8 cellular contexts compared by ENCODE assay signal in genomic region chr11:59144096-59144495, GRCh38. TPM values are rescaled to one million over a fixed set of nuclear protein-coding genes. Genes with fewer than 3 reads are reported as not detected.
DNase-seq lines count a peak whose midpoint lies in the region; ATAC-seq and TF ChIP-seq lines count a peak whose summit lies in the region.

No MANE protein-coding gene starts in this region.

- TF ChIP-seq EP300 in gastroesophageal sphincter (IDR thresholded peaks at IDR 0.05), result no peak

- no peak for TF ChIP-seq POLR2A in gastroesophageal sphincter (IDR thresholded peaks at IDR 0.05)

- no peaks in the 10 kb centered on the region for H3K27me3 ChIP-seq in gastroesophageal sphincter

- peaks cover 42% of the 10 kb centered on the region for H3K4me1 Mint-ChIP-seq in WTC11
- H3K4me1 Mint-ChIP-seq in stimulated activated naive CD8-positive, alpha-beta T cell treated with anti-CD3 and anti-CD28 coated beads, Interleukin-15, amount 100 ng/mL, for 72 hours, result peaks cover 66% of the 10 kb centered on the region

- peaks cover 17% of the 10 kb centered on the region for H3K36me3 Mint-ChIP-seq in WTC11

- peaks cover 0 to 32% (median 4%) of the 10 kb centered on the region in 3 donors for H3K4me1 ChIP-seq in gastroesophageal sphincter

- no peak overlapping the region; the same call in 1 of the 2 replicates for H3K27ac Mint-ChIP-seq in WTC11
- H3K27ac Mint-ChIP-seq in stimulated activated naive CD8-positive, alpha-beta T cell treated with anti-CD3 and anti-CD28 coated beads, Interleukin-15, amount 100 ng/mL, for 72 hours, result peak overlapping the region; percentile 13 to 94

- H3K4me3 ChIP-seq in gastroesophageal sphincter, result peak overlapping the region; percentile 52 to 78

- peak overlapping the region; percentile 86 for H3K4me3 Mint-ChIP-seq in WTC11
- H3K4me3 Mint-ChIP-seq in stimulated activated naive CD8-positive, alpha-beta T cell treated with anti-CD3 and anti-CD28 coated beads, Interleukin-15, amount 100 ng/mL, for 72 hours, result peak overlapping the region; percentile 86 to 95

- WGBS in gastroesophageal sphincter (ENCODE audit: low coverage in 1 of 2), 2 donors, result 78 to 100% methylated on average over 1 of the region's 1 CpG

- DNase-seq in NCI-H2029 treated with DMSO at 0.1 percent for 48 hours (lab: John Stamatoyannopoulos, UW) (peak; percentile 29), NCI-H2029 (lab: John Stamatoyannopoulos, UW) (no peak), WTC11 (ENCODE audit: low spot score) (no peak), GM20000 (ENCODE audit: low spot score) (no peak), HUDEP-2 (lab: John Stamatoyannopoulos, UW; ENCODE audit: unreplicated experiment in 76 of 76) (no peak), activated gamma-delta T cell treated with Interleukin-2 at 50 U/mL for 16 hours (no peak)
- DNase-seq in stimulated activated naive CD8-positive, alpha-beta T cell treated with anti-CD3 and anti-CD28 coated beads, Interleukin-15, amount 100 ng/mL, for 72 hours, result no peak

- ATAC-seq in WTC11 (no peak), gastroesophageal sphincter (no peak)
- no peak for ATAC-seq in stimulated activated naive CD8-positive, alpha-beta T cell treated with anti-CD3 and anti-CD28 coated beads, Interleukin-15, amount 100 ng/mL, for 72 hours

- peak overlapping the region; percentile 51 to 93 (median 89) for H3K27ac ChIP-seq in gastroesophageal sphincter

- POLR2A ChIA-PET in WTC11 (lab: Charles Lee), result interaction anchor here (0.8 to 1.5 kb wide), 5 partner anchors 28 to 238 kb away, joined by 3 to 6 read pairs (median 4); partner anchors contain the start of genes DTX4 and FAM111B

- peaks cover 13% of the 10 kb centered on the region for H3K27me3 Mint-ChIP-seq in WTC11 (ENCODE audit: low read depth)
- no peaks in the 10 kb centered on the region for H3K27me3 Mint-ChIP-seq in stimulated activated naive CD8-positive, alpha-beta T cell treated with anti-CD3 and anti-CD28 coated beads, Interleukin-15, amount 100 ng/mL, for 72 hours

- CTCF ChIA-PET in WTC11 (lab: Charles Lee), result interaction anchor here (1.1 to 4.7 kb wide), 13 partner anchors 8 to 243 kb away, joined by 3 to 46 read pairs (median 9); partner anchors contain the start of gene DTX4

- no peak for TF ChIP-seq CTCF in WTC11 (IDR thresholded peaks at IDR 0.05)
- no peak for TF ChIP-seq CTCF in gastroesophageal sphincter (IDR thresholded peaks at IDR 0.05)
- no peak for TF ChIP-seq CTCF in GM20000 (IDR thresholded peaks at IDR 0.05; ENCODE audit: extremely low read depth, missing control alignments)

- peaks cover 5% of the 10 kb centered on the region; the same call in 1 of the 2 replicates for H3K9me3 Mint-ChIP-seq in WTC11
- no peaks in the 10 kb centered on the region for H3K9me3 Mint-ChIP-seq in stimulated activated naive CD8-positive, alpha-beta T cell treated with anti-CD3 and anti-CD28 coated beads, Interleukin-15, amount 100 ng/mL, for 72 hours

- H3K9me3 ChIP-seq in gastroesophageal sphincter, result no peaks in the 10 kb centered on the region

- H3K36me3 ChIP-seq in gastroesophageal sphincter, result peaks cover 0 to 7% of the 10 kb centered on the region in 2 donors

TF ChIP-seq in WTC11, 78 proteins besides CTCF, POLR2A, EP300 and RAD21:
- TF ChIP-seq CREM (CRISPR knock-in tag; IDR thresholded peaks at IDR 0.05), result no peak
- no peak for TF ChIP-seq NFYB (CRISPR knock-in tag; conservative IDR thresholded peaks at IDR 0.05; ENCODE audit: low read depth)
- no peak for TF ChIP-seq NFE2L1 (CRISPR knock-in tag; IDR thresholded peaks at IDR 0.05)
- TF ChIP-seq TEAD1 (CRISPR knock-in tag; IDR thresholded peaks at IDR 0.05), result no peak
- TF ChIP-seq ELF4 (CRISPR knock-in tag; IDR thresholded peaks at IDR 0.05; ENCODE audit: low read depth), result no peak
- no peak for TF ChIP-seq ZBTB21 (CRISPR knock-in tag; IDR thresholded peaks at IDR 0.05; ENCODE audit: borderline replicate concordance)
- TF ChIP-seq USF2 (CRISPR knock-in tag; IDR thresholded peaks at IDR 0.05), result no peak
- TF ChIP-seq ZNF532 (CRISPR knock-in tag; IDR thresholded peaks at IDR 0.05; ENCODE audit: borderline replicate concordance), result no peak
- no peak for TF ChIP-seq FOXK1 (CRISPR knock-in tag; IDR thresholded peaks at IDR 0.05)
- TF ChIP-seq SP1 (CRISPR knock-in tag; conservative IDR thresholded peaks at IDR 0.05), result no peak

RNA-seq across cellular contexts. Expression of gene FAM111A, which starts 1.4 kb away (rescaled TPM):
- total RNA-seq in WTC11 (2021) (18.8 to 24.4 TPM (median 22.0 TPM) in 3 replicates), gastroesophageal sphincter (10 to 100 TPM; 12.8 to 49.2 (median 22.7) TPM)

RNA-seq across cellular contexts. Expression of gene DTX4, which starts 27.8 kb away (rescaled TPM):
- total RNA-seq in WTC11 (2021) (12.3 to 15.5 TPM (median 12.8 TPM) in 3 replicates), gastroesophageal sphincter (1 to 10 TPM; 2.0 to 6.8 (median 6.2) TPM)

RNA-seq across cellular contexts. Expression of gene FAM111B, which starts 37.1 kb away (rescaled TPM):
- total RNA-seq in WTC11 (2021) (16.3 to 25.5 TPM (median 17.7 TPM) in 3 replicates), gastroesophageal sphincter (1 to 10 TPM in 1 of 4 donors, under 1 TPM in 1, not detected in 2; 0.13 to 1.4 TPM)

RNA-seq across cellular contexts. Expression of gene GLYATL1B, which starts 58.0 kb away (rescaled TPM):
- total RNA-seq in WTC11 (2021) (0.21 TPM in 1 of 3 replicates, not detected in the others), gastroesophageal sphincter (not detected)
